8 cellular contexts compared by ENCODE assay signal in the genomic region with DNA sequence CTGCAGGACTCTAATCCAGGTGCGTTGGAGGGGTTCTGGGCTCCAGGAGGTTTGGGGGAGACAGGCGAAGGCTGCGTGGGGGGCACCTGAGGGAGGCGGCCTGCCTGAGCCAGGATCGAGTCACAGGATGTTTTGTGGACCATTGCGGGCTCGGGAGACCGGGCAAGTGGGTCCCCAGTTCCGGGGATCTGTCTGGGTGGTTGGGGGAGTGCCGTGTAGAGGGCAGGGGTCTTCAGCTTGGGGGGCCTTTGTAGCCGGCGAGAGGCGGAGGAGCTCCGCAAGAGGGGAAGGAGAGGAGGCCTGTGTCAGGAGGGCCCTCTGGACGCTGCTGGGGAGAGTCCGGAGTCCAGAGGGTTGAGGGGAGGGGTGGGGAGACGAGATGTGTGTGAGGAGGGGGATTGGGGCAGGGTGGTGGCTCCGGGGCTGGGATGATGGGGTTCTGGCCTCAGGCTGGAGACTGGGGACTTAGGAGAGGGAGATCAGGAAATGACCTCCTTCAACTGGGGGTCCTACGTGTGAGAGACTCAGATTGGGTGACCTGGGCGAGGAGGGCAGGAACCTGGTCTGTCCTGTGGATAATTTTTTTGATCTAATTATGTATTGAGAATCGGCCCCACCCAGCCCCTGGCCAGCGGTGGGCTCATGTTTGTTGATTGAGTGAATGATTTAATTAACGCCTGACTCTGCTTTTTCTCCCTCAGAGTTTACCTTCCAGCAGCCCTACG. TPM values are rescaled to one million over a fixed set of nuclear protein-coding genes. Genes with fewer than 3 reads are reported as not detected.
DNase-seq lines count a peak whose midpoint lies in the region; ATAC-seq and TF ChIP-seq lines count a peak whose summit lies in the region.

No MANE protein-coding gene starts in this region.

- H3K4me3 Mint-ChIP-seq in activated T-cell treated with anti-CD3 and anti-CD28 coated beads, Interleukin-2, amount 50 U/mL, for 4 hours: peak overlapping the region; percentile 66

- H3K36me3 ChIP-seq in adrenal gland (replicated peaks in 1 of 2) (no peaks in the 10 kb centered on the region), liver (ENCODE audit: control insufficient read depth in 4 of 4, insufficient read depth in 3 of 4, low read depth in 1 of 4, low read length in 3 of 4) (no peaks in the 10 kb centered on the region), thyroid gland (peaks cover 11 to 20% of the 10 kb centered on the region in 2 donors)

- H3K4me3 ChIP-seq in adrenal gland (peak overlapping the region in 2 of 4 donors; percentile 37 to 47), liver (ENCODE audit: low read depth in 1 of 3, low read length in 3 of 3) (peak overlapping the region; percentile 15 to 53 (median 34)), thyroid gland (replicated peaks in 1 of 3) (peak overlapping the region; percentile 65 to 72 (median 66))

- H3K9me3 ChIP-seq in adrenal gland (replicated peaks in 1 of 3) (no peaks in the 10 kb centered on the region), liver (ENCODE audit: control insufficient read depth in 4 of 4, low read length in 3 of 4) (no peaks in the 10 kb centered on the region), thyroid gland (no peaks in the 10 kb centered on the region)

- TF ChIP-seq RAD21 in liver (IDR thresholded peaks at IDR 0.05): no peak

- peak; percentile 9 to 11 for ATAC-seq in activated T-cell treated with anti-CD3 and anti-CD28 coated beads, Interleukin-2, amount 50 U/mL, for 4 hours
- no peak for ATAC-seq in GM18858 (IDR thresholded peaks at IDR 0.05; ENCODE audit: unreplicated experiment)

- peaks cover 7 to 20% of the 10 kb centered on the region in 2 donors for H3K4me1 ChIP-seq in adrenal gland (replicated peaks in 1 of 2)
- H3K4me1 ChIP-seq in liver (ENCODE audit: control insufficient read depth in 4 of 4, insufficient read depth in 4 of 4, low read length in 3 of 4): peaks cover 2 to 17% (median 6%) of the 10 kb centered on the region in 4 donors
- H3K4me1 ChIP-seq in thyroid gland: peaks cover 45 to 64% of the 10 kb centered on the region in 2 donors

- 29 to 55% (median 48%) methylated on average over 10 to 24 of the region's 24 CpGs for WGBS in adrenal gland, 4 donors
- 32% methylated on average over 24 of the region's 24 CpGs for WGBS in liver
- WGBS in thyroid gland, 2 donors: 16 to 25% methylated on average over 23 to 24 of the region's 24 CpGs

- H3K9me3 Mint-ChIP-seq in activated T-cell treated with anti-CD3 and anti-CD28 coated beads, Interleukin-2, amount 50 U/mL, for 4 hours: no peaks in the 10 kb centered on the region

- DNase-seq in activated T-cell treated with anti-CD3 and anti-CD28 coated beads, Interleukin-2, amount 50 U/mL, for 4 hours: no peak
- DNase-seq in activated T-cell treated with anti-CD3 and anti-CD28 coated beads for 4 hours (no peak), adrenal gland (no peak), thyroid gland (no peak), NCI-H1436 treated with DMSO at 0.1 percent for 48 hours (lab: John Stamatoyannopoulos, UW) (no peak), NCI-H187 (lab: John Stamatoyannopoulos, UW) (no peak)

- peaks cover 19% of the 10 kb centered on the region for H3K4me1 Mint-ChIP-seq in activated T-cell treated with anti-CD3 and anti-CD28 coated beads, Interleukin-2, amount 50 U/mL, for 4 hours (ENCODE audit: low read depth)

- TF ChIP-seq POLR2A in adrenal gland (IDR thresholded peaks at IDR 0.05) (no peak), thyroid gland (IDR thresholded peaks at IDR 0.05) (no peak)

- H3K36me3 Mint-ChIP-seq in activated T-cell treated with anti-CD3 and anti-CD28 coated beads, Interleukin-2, amount 50 U/mL, for 4 hours (ENCODE audit: insufficient read depth): no peaks in the 10 kb centered on the region

- no peak overlapping the region for H3K9ac ChIP-seq in liver (ENCODE audit: low read depth in 1 of 2, low read length in 2 of 2)

- intact Hi-C loops in adrenal gland (cut with DNase I) (no loop called here), thyroid gland (cut with DNase I) (loop anchor here (10.0 kb wide), 1 partner anchor 172 kb away; a partner anchor contains a TSS)

- H3K27me3 ChIP-seq in adrenal gland (no peaks in the 10 kb centered on the region), liver (ENCODE audit: control insufficient read depth in 4 of 4, insufficient read depth in 4 of 4, low read length in 3 of 4) (no peaks in the 10 kb centered on the region), thyroid gland (no peaks in the 10 kb centered on the region)

- no peaks in the 10 kb centered on the region for H3K27me3 Mint-ChIP-seq in activated T-cell treated with anti-CD3 and anti-CD28 coated beads, Interleukin-2, amount 50 U/mL, for 4 hours (ENCODE audit: low read depth)

- TF ChIP-seq CTCF in adrenal gland (IDR thresholded peaks at IDR 0.05) (no peak), liver (IDR thresholded peaks at IDR 0.05; ENCODE audit: low read depth, low read length, missing input control) (no peak), thyroid gland (IDR thresholded peaks at IDR 0.05) (no peak)

- H3K27ac ChIP-seq in adrenal gland: peak overlapping the region; percentile 11 to 94 (median 49)
- peak overlapping the region; percentile 67 to 76 for H3K27ac ChIP-seq in liver (ENCODE audit: low read depth in 1 of 2, low read length in 2 of 2)
- H3K27ac ChIP-seq in thyroid gland: peak overlapping the region; percentile 60 to 91 (median 88)

TF ChIP-seq in liver, 16 proteins besides CTCF, POLR2A, EP300 and RAD21:
- TF ChIP-seq, protein P1, sequence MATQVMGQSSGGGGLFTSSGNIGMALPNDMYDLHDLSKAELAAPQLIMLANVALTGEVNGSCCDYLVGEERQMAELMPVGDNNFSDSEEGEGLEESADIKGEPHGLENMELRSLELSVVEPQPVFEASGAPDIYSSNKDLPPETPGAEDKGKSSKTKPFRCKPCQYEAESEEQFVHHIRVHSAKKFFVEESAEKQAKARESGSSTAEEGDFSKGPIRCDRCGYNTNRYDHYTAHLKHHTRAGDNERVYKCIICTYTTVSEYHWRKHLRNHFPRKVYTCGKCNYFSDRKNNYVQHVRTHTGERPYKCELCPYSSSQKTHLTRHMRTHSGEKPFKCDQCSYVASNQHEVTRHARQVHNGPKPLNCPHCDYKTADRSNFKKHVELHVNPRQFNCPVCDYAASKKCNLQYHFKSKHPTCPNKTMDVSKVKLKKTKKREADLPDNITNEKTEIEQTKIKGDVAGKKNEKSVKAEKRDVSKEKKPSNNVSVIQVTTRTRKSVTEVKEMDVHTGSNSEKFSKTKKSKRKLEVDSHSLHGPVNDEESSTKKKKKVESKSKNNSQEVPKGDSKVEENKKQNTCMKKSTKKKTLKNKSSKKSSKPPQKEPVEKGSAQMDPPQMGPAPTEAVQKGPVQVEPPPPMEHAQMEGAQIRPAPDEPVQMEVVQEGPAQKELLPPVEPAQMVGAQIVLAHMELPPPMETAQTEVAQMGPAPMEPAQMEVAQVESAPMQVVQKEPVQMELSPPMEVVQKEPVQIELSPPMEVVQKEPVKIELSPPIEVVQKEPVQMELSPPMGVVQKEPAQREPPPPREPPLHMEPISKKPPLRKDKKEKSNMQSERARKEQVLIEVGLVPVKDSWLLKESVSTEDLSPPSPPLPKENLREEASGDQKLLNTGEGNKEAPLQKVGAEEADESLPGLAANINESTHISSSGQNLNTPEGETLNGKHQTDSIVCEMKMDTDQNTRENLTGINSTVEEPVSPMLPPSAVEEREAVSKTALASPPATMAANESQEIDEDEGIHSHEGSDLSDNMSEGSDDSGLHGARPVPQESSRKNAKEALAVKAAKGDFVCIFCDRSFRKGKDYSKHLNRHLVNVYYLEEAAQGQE (IDR thresholded peaks at IDR 0.05): no peak
- TF ChIP-seq TAF1 (conservative IDR thresholded peaks at IDR 0.05) (peak; percentile 26), FOXA2 (IDR thresholded peaks at IDR 0.05) (no peak), HNF4G (IDR thresholded peaks at IDR 0.05) (no peak), SP1 (IDR thresholded peaks at IDR 0.05) (no peak)

RNA-seq across cellular contexts. Expression of a gene that starts 0.5 kb away (rescaled TPM):
- 1 to 10 TPM; 1.1 to 1.8 (median 1.3) TPM for total RNA-seq in activated T-cell treated with anti-CD3 and anti-CD28 coated beads, Interleukin-2, amount 50 U/mL, for 4 hours
- total RNA-seq in adrenal gland (10 to 100 TPM in 3 of 8 donors, 1 to 10 TPM in 5; 2.2 to 12.1 (median 8.4) TPM), liver (under 1 TPM; 0.28 to 0.75 TPM), thyroid gland (10 to 100 TPM in 1 of 4 donors, 1 to 10 TPM in 3; 8.2 to 14.1 (median 9.9) TPM)
- polyA plus RNA-seq in adrenal gland (10 to 100 TPM in 2 of 3 donors, 1 to 10 TPM in 1; 2.6 to 13.2 (median 10.9) TPM), liver (1 to 10 TPM in 1 of 2 donors, under 1 TPM in 1; 0.44 to 3.4 TPM)

RNA-seq across cellular contexts. Expression of a gene that starts 47.1 kb away (rescaled TPM):
- 10 to 100 TPM; 71.1 to 81.9 (median 77.5) TPM for total RNA-seq in activated T-cell treated with anti-CD3 and anti-CD28 coated beads, Interleukin-2, amount 50 U/mL, for 4 hours
- 100 to 1,000 TPM in 4 of 8 donors, 10 to 100 TPM in 4; 62.5 to 201 (median 100) TPM for total RNA-seq in adrenal gland
- polyA plus RNA-seq in adrenal gland: 10 to 100 TPM; 26.9 to 47.8 (median 41.3) TPM
- 10 to 100 TPM; 30.9 to 87.9 TPM for total RNA-seq in liver
- polyA plus RNA-seq in liver: 10 to 100 TPM; 33.8 to 48.0 TPM
- total RNA-seq in thyroid gland: 100 to 1,000 TPM; 132 to 279 (median 179) TPM
